9 cellular contexts compared by ENCODE assay signal in the genomic region with DNA sequence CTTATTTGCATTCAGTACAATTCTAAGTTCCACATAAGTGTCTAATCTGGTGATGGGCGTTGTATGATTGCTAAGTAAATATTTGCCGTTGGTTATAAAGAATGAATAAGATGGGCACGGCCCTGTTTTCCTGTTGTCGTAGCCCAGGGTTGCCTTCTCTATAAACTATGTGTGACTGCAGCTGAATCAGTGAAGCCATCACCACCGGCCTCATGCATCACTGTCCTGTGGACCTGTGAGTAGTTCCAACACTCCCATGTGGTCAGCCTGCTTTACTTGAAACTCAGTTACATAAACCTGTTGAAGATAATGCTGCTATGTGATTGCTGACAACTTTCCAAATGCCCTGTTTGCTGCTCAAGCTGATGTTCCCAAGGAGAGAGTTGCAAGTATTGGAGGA. TPM values are rescaled to one million over a fixed set of nuclear protein-coding genes. Genes with fewer than 3 reads are reported as not detected.
DNase-seq lines count a peak whose midpoint lies in the region; ATAC-seq lines count a peak whose summit lies in the region.
"Had no signal": no experiment of that assay in that cellular context is flagged by ENCODE, and none has a peak within 500 bp of the region (broad histone marks: within the 10 kb centered on the region; RNA-seq: fewer than 3 reads in every experiment).

No MANE protein-coding gene starts in this region.

- peak overlapping the region; percentile 28 to 44 for H3K4me3 ChIP-seq in duodenal mucosa (ENCODE audit: low read depth in 1 of 2, low read length in 2 of 2)
- no peak overlapping the region for H3K4me3 ChIP-seq in HAP-1
- H3K4me3 ChIP-seq: cardiac muscle cell had no signal

- in situ Hi-C loops in G401 (cut with HindIII; ENCODE audit: low sequenced_read_pairs) (no loop called here), HAP-1 (cut with MboI; ENCODE audit: low sequenced_read_pairs) (no loop called here)

- peak; percentile 37 for DNase-seq in G401 (ENCODE audit: low spot score)
- peak; percentile 17 for DNase-seq in NCI-H774 (lab: John Stamatoyannopoulos, UW)
- peak; percentile 90 for DNase-seq in renal cortical epithelial cell (ENCODE audit: low read depth)
- DNase-seq in activated gamma-delta T cell treated with Interleukin-2 at 50 U/mL for 16 hours, result no peak
- no peak for DNase-seq in HAP-1 (ENCODE audit: low spot score in 2 of 2)

- H3K27ac ChIP-seq in duodenal mucosa (ENCODE audit: low read depth, low read length), result peak overlapping the region; percentile 77
- H3K27ac ChIP-seq: cardiac muscle cell had no signal

- H3K9me3 ChIP-seq in duodenal mucosa (ENCODE audit: control insufficient read depth in 1 of 2, low read length in 2 of 2) (no peaks in the 10 kb centered on the region), HAP-1 (no peaks in the 10 kb centered on the region)

- no peak for ATAC-seq in GM21737 (IDR thresholded peaks at IDR 0.05; ENCODE audit: unreplicated experiment)
- ATAC-seq in GM19397 (IDR thresholded peaks at IDR 0.05; ENCODE audit: unreplicated experiment), result no peak

- H3K4me1 ChIP-seq in duodenal mucosa (ENCODE audit: control insufficient read depth in 1 of 2, insufficient read depth in 2 of 2, low read length in 2 of 2) (peaks cover 56 to 74% of the 10 kb centered on the region in 2 donors), HAP-1 (no peaks in the 10 kb centered on the region)

- H3K27me3 ChIP-seq in duodenal mucosa (ENCODE audit: control insufficient read depth in 1 of 2, insufficient read depth in 2 of 2, low read length in 2 of 2), result no peaks in the 10 kb centered on the region
- no peaks in the 10 kb centered on the region for H3K27me3 ChIP-seq in HAP-1 (ENCODE audit: low read depth)
- H3K27me3 ChIP-seq: cardiac muscle cell had no signal

- H3K9ac ChIP-seq in duodenal mucosa (ENCODE audit: low read depth in 1 of 2, low read length in 2 of 2), result peak overlapping the region; percentile 48 to 71

- no peaks in the 10 kb centered on the region for H3K36me3 ChIP-seq in duodenal mucosa (ENCODE audit: control insufficient read depth in 1 of 2, insufficient read depth in 2 of 2, low read length in 2 of 2)
- no peaks in the 10 kb centered on the region for H3K36me3 ChIP-seq in HAP-1 (replicated peaks)
- H3K36me3 ChIP-seq: cardiac muscle cell had no signal

RNA-seq across cellular contexts. Expression of gene KLF6, which starts 21.6 kb away (rescaled TPM):
- total RNA-seq in G401 (2014; rRNA removed; shearing (Covaris generic)), result 25.8 and 35.8 TPM in 2 replicates
- 112 and 126 TPM in 2 replicates for total RNA-seq in renal cortical epithelial cell

Comparison
In these comparisons a context has a peak if more than half of its experiments do, and no peak if none do; other contexts are left out.
1. DNase-seq: peak in G401 (single experiment), NCI-H774 (single experiment) and renal cortical epithelial cell (single experiment); none in activated gamma-delta T cell treated with Interleukin-2 at 50 U/mL for 16 hours (single experiment) and HAP-1 (0 of 2).